ENCODE assay signal across 13 cellular contexts in the genomic region with DNA sequence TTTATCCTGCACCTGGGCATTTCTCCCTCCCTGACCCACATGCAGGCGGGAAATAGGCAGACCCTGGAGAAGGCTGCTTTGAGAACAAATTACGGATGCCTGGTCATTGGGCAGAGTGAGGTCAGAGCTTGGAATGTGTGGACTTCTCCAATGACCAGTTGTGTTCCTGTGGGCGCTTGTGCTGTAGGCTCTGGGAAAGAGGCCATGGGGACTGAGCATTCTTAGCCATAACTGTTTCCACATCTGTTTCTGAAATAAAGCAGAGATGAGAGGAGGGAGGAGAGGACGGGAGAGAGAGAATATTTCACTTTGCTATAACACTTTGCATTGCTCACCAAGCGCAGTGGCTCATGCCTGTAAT. TPM values are rescaled to one million over a fixed set of nuclear protein-coding genes. Genes with fewer than 3 reads are reported as not detected.
DNase-seq lines count a peak whose midpoint lies in the region; ATAC-seq and TF ChIP-seq lines count a peak whose summit lies in the region.
"Had no signal": no experiment of that assay in that cellular context is flagged by ENCODE, and none has a peak within 500 bp of the region (broad histone marks: within the 10 kb centered on the region; RNA-seq: fewer than 3 reads in every experiment).

No MANE protein-coding gene starts in this region.

- no peak overlapping the region for H2BK15ac ChIP-seq in mesenchymal stem cell (ENCODE audit: low read depth, poor library complexity, severe bottlenecking)

- H3K27ac Mint-ChIP-seq in endothelial cell (ENCODE audit: unreplicated experiment), result peak overlapping the region; percentile 88
- H3K27ac Mint-ChIP-seq in activated CD4-positive, alpha-beta T cell treated with anti-CD3 and anti-CD28 coated beads, Interleukin-2, amount 10 ng/mL, durations not matched to agents 7 days and 5 days, result no peak overlapping the region

- no peak overlapping the region for H4K91ac ChIP-seq in mesenchymal stem cell (ENCODE audit: low read length)

- H3K14ac ChIP-seq in mesenchymal stem cell (ENCODE audit: low read length in 2 of 2), result no peak overlapping the region

- H3K4me2 ChIP-seq in mesenchymal stem cell (ENCODE audit: low read length, poor library complexity, severe bottlenecking), result no peak overlapping the region

- CTCF ChIA-PET in activated CD4-positive, alpha-beta T cell treated with anti-CD3 and anti-CD28 coated beads, Interleukin-2, amount 10 ng/mL, durations not matched to agents 7 days and 5 days (lab: Charles Lee), result interaction anchor here (1.3 to 1.6 kb wide), 2 partner anchors 14 to 23 kb away, joined by 4 read pairs; no protein-coding TSS in a partner anchor

- H3K79me1 ChIP-seq in mesenchymal stem cell (replicated peaks; ENCODE audit: low read length, poor library complexity, severe bottlenecking), result peaks cover 6% of the 10 kb centered on the region

- peaks cover 1% of the 10 kb centered on the region for H3K27me3 Mint-ChIP-seq in endothelial cell (ENCODE audit: unreplicated experiment)
- H3K27me3 Mint-ChIP-seq in activated CD4-positive, alpha-beta T cell treated with anti-CD3 and anti-CD28 coated beads, Interleukin-2, amount 10 ng/mL, durations not matched to agents 7 days and 5 days, result no peaks in the 10 kb centered on the region

- no peak overlapping the region for H3K4me3 Mint-ChIP-seq in endothelial cell (ENCODE audit: unreplicated experiment)
- no peak overlapping the region for H3K4me3 Mint-ChIP-seq in activated CD4-positive, alpha-beta T cell treated with anti-CD3 and anti-CD28 coated beads, Interleukin-2, amount 10 ng/mL, durations not matched to agents 7 days and 5 days

- POLR2A ChIA-PET in activated CD4-positive, alpha-beta T cell treated with anti-CD3 and anti-CD28 coated beads, Interleukin-2, amount 10 ng/mL, durations not matched to agents 7 days and 5 days (lab: Charles Lee), result no interaction called here

- H4K8ac ChIP-seq in mesenchymal stem cell (ENCODE audit: low read length), result no peak overlapping the region

- H2AFZ ChIP-seq in mesenchymal stem cell (ENCODE audit: low read depth, low read length), result no peak overlapping the region

- H3K9me3 Mint-ChIP-seq in endothelial cell (ENCODE audit: unreplicated experiment), result no peaks in the 10 kb centered on the region
- no peaks in the 10 kb centered on the region for H3K9me3 Mint-ChIP-seq in activated CD4-positive, alpha-beta T cell treated with anti-CD3 and anti-CD28 coated beads, Interleukin-2, amount 10 ng/mL, durations not matched to agents 7 days and 5 days

- H3K27me3 ChIP-seq in HUES6 (ENCODE audit: control insufficient read depth, insufficient read depth, low read length) (no peaks in the 10 kb centered on the region), mesenchymal stem cell (ENCODE audit: control insufficient read depth in 1 of 2, insufficient read depth in 1 of 2, low read length in 2 of 2) (no peaks in the 10 kb centered on the region), thoracic aorta (replicated peaks; ENCODE audit: insufficient read depth) (no peaks in the 10 kb centered on the region)

- peak overlapping the region; percentile 6 to 22 for H3K18ac ChIP-seq in mesenchymal stem cell (ENCODE audit: low read depth in 1 of 2, low read length in 2 of 2)

- no peak overlapping the region for H2BK5ac ChIP-seq in mesenchymal stem cell (ENCODE audit: low read depth, low read length, poor library complexity, severe bottlenecking)

- H3K36me3 ChIP-seq in HUES6 (ENCODE audit: control insufficient read depth, insufficient read depth, low read length), result no peaks in the 10 kb centered on the region; the same call in 1 of the 2 replicates
- peaks cover 10 to 16% of the 10 kb centered on the region in 2 experiments for H3K36me3 ChIP-seq in mesenchymal stem cell (ENCODE audit: control insufficient read depth in 1 of 2, insufficient read depth in 2 of 2, low read depth in 1 of 2, low read length in 2 of 2)
- no peaks in the 10 kb centered on the region for H3K36me3 ChIP-seq in thoracic aorta

- H2BK12ac ChIP-seq in mesenchymal stem cell (ENCODE audit: low read length in 2 of 2), result peak overlapping the region in 1 of 2 experiments; percentile 0

- no peak overlapping the region for H2AK5ac ChIP-seq in mesenchymal stem cell (ENCODE audit: low read length, severe bottlenecking)

- no peak overlapping the region for H3K4ac ChIP-seq in mesenchymal stem cell (ENCODE audit: low read depth in 1 of 2, low read length in 2 of 2)

- peaks cover 14% of the 10 kb centered on the region for H3K4me1 Mint-ChIP-seq in endothelial cell (ENCODE audit: unreplicated experiment)
- H3K4me1 Mint-ChIP-seq in activated CD4-positive, alpha-beta T cell treated with anti-CD3 and anti-CD28 coated beads, Interleukin-2, amount 10 ng/mL, durations not matched to agents 7 days and 5 days, result no peaks in the 10 kb centered on the region

- H3K9me3 ChIP-seq in HUES6 (ENCODE audit: control insufficient read depth, insufficient read depth, low read depth, low read length) (no peaks in the 10 kb centered on the region), mesenchymal stem cell (ENCODE audit: control insufficient read depth, low read length) (no peaks in the 10 kb centered on the region), thoracic aorta (no peaks in the 10 kb centered on the region)

- TF ChIP-seq CTCF in endothelial cell (IDR thresholded peaks at IDR 0.05; ENCODE audit: unreplicated experiment) (no peak), thoracic aorta (IDR thresholded peaks at IDR 0.05) (no peak)

- H3K9ac ChIP-seq in HUES6 (ENCODE audit: low read length) (peak overlapping the region; percentile 18), mesenchymal stem cell (ENCODE audit: low read length) (peak overlapping the region; percentile 65)

- peak; percentile 75 for ATAC-seq in thoracic aorta (ENCODE audit: insufficient number of reproducible peaks, low FRiP score, low read depth)

- 48% methylated on average over 3 of the region's 5 CpGs for WGBS in mesenchymal stem cell

- no peak for TF ChIP-seq POLR2A in erythroblast (IDR thresholded peaks at IDR 0.05; ENCODE audit: low read length)

- peaks cover 4% of the 10 kb centered on the region for H3K36me3 Mint-ChIP-seq in endothelial cell (ENCODE audit: low read depth, unreplicated experiment)
- H3K36me3 Mint-ChIP-seq in activated CD4-positive, alpha-beta T cell treated with anti-CD3 and anti-CD28 coated beads, Interleukin-2, amount 10 ng/mL, durations not matched to agents 7 days and 5 days (ENCODE audit: low read depth), result no peaks in the 10 kb centered on the region

- no peak overlapping the region; the same call in 1 of the 2 replicates for H3K27ac ChIP-seq in HUES6 (ENCODE audit: low read depth, low read length)
- peak overlapping the region; percentile 1 for H3K27ac ChIP-seq in mesenchymal stem cell (ENCODE audit: low read length, poor library complexity, severe bottlenecking)
- H3K27ac ChIP-seq in thoracic aorta, result peak overlapping the region; percentile 82 to 89
- H3K27ac ChIP-seq: SK-N-MC had no signal

- no peak overlapping the region for H3K23ac ChIP-seq in mesenchymal stem cell (ENCODE audit: low read length in 2 of 2)

- H3K4me1 ChIP-seq in HUES6 (ENCODE audit: control insufficient read depth, insufficient read depth, low read length) (peaks cover 24% of the 10 kb centered on the region), mesenchymal stem cell (ENCODE audit: control insufficient read depth, insufficient read depth, low read depth, low read length) (peaks cover 24% of the 10 kb centered on the region), thoracic aorta (ENCODE audit: control insufficient read depth in 1 of 2, low read depth in 2 of 2) (peaks cover 14 to 19% of the 10 kb centered on the region in 2 donors)

- no peak overlapping the region for H2BK120ac ChIP-seq in mesenchymal stem cell (ENCODE audit: low read depth, low read length)

- DNase-seq in endothelial cell (ENCODE audit: low spot score) (no peak), mesenchymal stem cell (peak; percentile 97), thoracic aorta (ENCODE audit: low spot score) (peak; percentile 53), erythroblast (lab: John Stamatoyannopoulos, UW) (no peak)
- DNase-seq in central memory CD4-positive, alpha-beta T cell, result no peak
- no peak for DNase-seq in activated CD4-positive, alpha-beta T cell treated with anti-CD3 and anti-CD28 coated beads, Interleukin-2, amount 10 ng/mL, durations not matched to agents 7 days and 5 days
- no peak for DNase-seq in stimulated activated CD4-positive, alpha-beta T cell treated with anti-CD3 and anti-CD28 coated beads, Interleukin-2, amount 100 ng/mL, for 24 hours
- DNase-seq: activated CD8-positive, alpha-beta memory T cell treated with anti-CD3 and anti-CD28 coated beads, Interleukin-2, amount 50 U/mL, for 48 hours; effector CD4-positive, alpha-beta T cell; GDM1; NCI-H1436 treated with DMSO at 0.1 percent for 48 hours had no signal

- no peak overlapping the region for H3K4me3 ChIP-seq in HUES6 (ENCODE audit: low read depth, low read length)
- peak overlapping the region in 1 of 2 experiments; percentile 28 for H3K4me3 ChIP-seq in mesenchymal stem cell (ENCODE audit: insufficient read depth in 1 of 2, low read depth in 1 of 2, low read length in 2 of 2)
- no peak overlapping the region for H3K4me3 ChIP-seq in thoracic aorta
- H3K4me3 ChIP-seq: SK-N-MC had no signal

RNA-seq across cellular contexts. Expression of a gene that starts 11.2 kb away (rescaled TPM):
- total RNA-seq in endothelial cell (ENCODE audit: unreplicated experiment) (59.8 TPM), thoracic aorta (100 to 1,000 TPM; 134 to 254 TPM)
- polyA plus RNA-seq in mesenchymal stem cell (2013, experiment 1 of 2), result 71.3 TPM
- 71.6 TPM for polyA plus RNA-seq in mesenchymal stem cell (2013, experiment 2 of 2)
- 10 to 100 TPM; 33.8 to 34.5 TPM for total RNA-seq in activated CD4-positive, alpha-beta T cell treated with anti-CD3 and anti-CD28 coated beads, Interleukin-2, amount 10 ng/mL, durations not matched to agents 7 days and 5 days

RNA-seq across cellular contexts. Expression of a gene that starts 33.2 kb away (rescaled TPM):
- total RNA-seq in endothelial cell (ENCODE audit: unreplicated experiment), result 144 TPM
- 175 TPM for polyA plus RNA-seq in mesenchymal stem cell (2013, experiment 1 of 2)
- 170 TPM for polyA plus RNA-seq in mesenchymal stem cell (2013, experiment 2 of 2)
- 100 to 1,000 TPM in 1 of 2 donors, 10 to 100 TPM in 1; 98.1 to 140 TPM for total RNA-seq in thoracic aorta
- 10 to 100 TPM; 74.3 to 81.3 TPM for total RNA-seq in activated CD4-positive, alpha-beta T cell treated with anti-CD3 and anti-CD28 coated beads, Interleukin-2, amount 10 ng/mL, durations not matched to agents 7 days and 5 days

Comparison
In these comparisons a context has a peak if more than half of its experiments do, and no peak if none do; other contexts are left out.
1. DNase-seq: peak in mesenchymal stem cell (single experiment) and thoracic aorta (single experiment); none in endothelial cell (single experiment), erythroblast (0 of 2), central memory CD4-positive, alpha-beta T cell (single experiment), activated CD4-positive, alpha-beta T cell treated with anti-CD3 and anti-CD28 coated beads, Interleukin-2, amount 10 ng/mL, durations not matched to agents 7 days and 5 days (single experiment) and stimulated activated CD4-positive, alpha-beta T cell treated with anti-CD3 and anti-CD28 coated beads, Interleukin-2, amount 100 ng/mL, for 24 hours (0 of 2).